In genomic region chr12:113174461-113175384, GRCh38 we compare ENCODE assay signal across 8 cellular contexts. TPM values are rescaled to one million over a fixed set of nuclear protein-coding genes. Genes with fewer than 3 reads are reported as not detected.
DNase-seq lines count a peak whose midpoint lies in the region; ATAC-seq and TF ChIP-seq lines count a peak whose summit lies in the region.
"Had no signal": no experiment of that assay in that cellular context is flagged by ENCODE, and none has a peak within 500 bp of the region (broad histone marks: within the 10 kb centered on the region; RNA-seq: fewer than 3 reads in every experiment).

No MANE protein-coding gene starts in this region.

- H3K9me3 Mint-ChIP-seq in activated naive CD4-positive, alpha-beta T cell treated with anti-CD3 and anti-CD28 coated beads, Interleukin-2, amount 50 U/mL, for 72 hours: no peaks in the 10 kb centered on the region

- H3K9me3 ChIP-seq in SK-N-SH (no peaks in the 10 kb centered on the region), cardiac muscle cell (ENCODE audit: low read depth) (no peaks in the 10 kb centered on the region)

- H2AFZ ChIP-seq in SK-N-SH (ENCODE audit: low read depth): no peak overlapping the region

- DNase-seq in Daoy (ENCODE audit: low read depth) (peak; percentile 74), SK-N-SH (peak; percentile 91), cardiac muscle cell (ENCODE audit: low read depth in 1 of 2, low spot score in 1 of 2) (peak; percentile 67 to 75), retinal pigment epithelial cell (ENCODE audit: low read depth) (no peak), foreskin melanocyte (no peak)
- DNase-seq in activated naive CD4-positive, alpha-beta T cell treated with anti-CD3 and anti-CD28 coated beads, Interleukin-2, amount 50 U/mL, for 72 hours (ENCODE audit: low spot score in 2 of 2): peak in 1 of 2 donors; percentile 89

- H3K27me3 ChIP-seq in SK-N-SH (ENCODE audit: insufficient read depth): no peaks in the 10 kb centered on the region
- no peaks in the 10 kb centered on the region for H3K27me3 ChIP-seq in cardiac muscle cell

- TF ChIP-seq RAD21 in SK-N-SH (IDR thresholded peaks at IDR 0.05; ENCODE audit: low read length): peak; percentile 88

- H3K4me1 ChIP-seq in SK-N-SH (ENCODE audit: control insufficient read depth in 1 of 2, insufficient read depth in 2 of 2, low read depth in 1 of 2, low read length in 1 of 2) (no peaks in the 10 kb centered on the region), cardiac muscle cell (ENCODE audit: low read depth) (no peaks in the 10 kb centered on the region)

- H3K27ac Mint-ChIP-seq in activated naive CD4-positive, alpha-beta T cell treated with anti-CD3 and anti-CD28 coated beads, Interleukin-2, amount 50 U/mL, for 72 hours: peak overlapping the region in 1 of 2 donors; percentile 81

- H3K9me2 ChIP-seq in SK-N-SH: no peaks in the 10 kb centered on the region

- no peaks in the 10 kb centered on the region for H3K79me2 ChIP-seq in SK-N-SH (ENCODE audit: insufficient read depth)

- H3K9ac ChIP-seq in SK-N-SH: no peak overlapping the region

- CTCF ChIA-PET in SK-N-SH (lab: Yijun Ruan, JAX): interaction anchor here (0.6 to 10.9 kb wide), 48 partner anchors 9 to 738 kb away, joined by 3 to 113 read pairs (median 5); partner anchors contain the start of genes CFAP73, DDX54 and DTX1

- TF ChIP-seq EP300 in SK-N-SH (IDR thresholded peaks at IDR 0.05; ENCODE audit: borderline replicate concordance in 1 of 2, low read depth in 1 of 2, low read length in 1 of 2): no peak

- ATAC-seq in HG02973 (IDR thresholded peaks at IDR 0.05; ENCODE audit: unreplicated experiment): peak; percentile 62
- peak; percentile 84 to 86 for ATAC-seq in activated naive CD4-positive, alpha-beta T cell treated with anti-CD3 and anti-CD28 coated beads, Interleukin-2, amount 50 U/mL, for 72 hours

- H3K4me2 ChIP-seq in SK-N-SH: no peak overlapping the region

- H3F3A ChIP-seq in SK-N-SH (replicated peaks; ENCODE audit: insufficient read depth): no peaks in the 10 kb centered on the region

- H3K4me3 ChIP-seq in SK-N-SH (ENCODE audit: low read depth in 2 of 2, low read length in 1 of 2): no peak overlapping the region
- no peak overlapping the region for H3K4me3 ChIP-seq in cardiac muscle cell
- no peak overlapping the region for H3K4me3 ChIP-seq in retinal pigment epithelial cell (ENCODE audit: low read length)

- H3K27ac ChIP-seq in SK-N-SH (ENCODE audit: low read depth in 2 of 2, low read length in 1 of 2) (no peak overlapping the region), cardiac muscle cell (peak overlapping the region; percentile 28)
- H3K27ac ChIP-seq: epithelial cell of prostate had no signal

- H3K36me3 ChIP-seq in SK-N-SH (replicated peaks in 1 of 2; ENCODE audit: control insufficient read depth in 1 of 2, insufficient read depth in 2 of 2, low read length in 1 of 2) (peaks cover 59 to 66% of the 10 kb centered on the region in 2 experiments), cardiac muscle cell (peaks cover 66% of the 10 kb centered on the region)

- H4K20me1 ChIP-seq in SK-N-SH (ENCODE audit: insufficient read depth): no peaks in the 10 kb centered on the region

- H3K36me3 Mint-ChIP-seq in activated naive CD4-positive, alpha-beta T cell treated with anti-CD3 and anti-CD28 coated beads, Interleukin-2, amount 50 U/mL, for 72 hours: peaks cover 17 to 37% of the 10 kb centered on the region in 2 donors

- POLR2A ChIA-PET in SK-N-SH (lab: Yijun Ruan, JAX): interaction anchor here (1.0 kb wide), 1 partner anchor 77 kb away, joined by 4 read pairs; no protein-coding TSS in a partner anchor

- 42% methylated on average over 10 of the region's 32 CpGs for WGBS in SK-N-SH (ENCODE audit: low lambda C conversion rate)

- TF ChIP-seq CTCF in SK-N-SH (IDR thresholded peaks at IDR 0.05): peak; percentile 95
- peak; percentile 98 for TF ChIP-seq CTCF in cardiac muscle cell (IDR thresholded peaks at IDR 0.05; ENCODE audit: low read depth, low read length)
- peak; percentile 99 for TF ChIP-seq CTCF in retinal pigment epithelial cell (conservative IDR thresholded peaks at IDR 0.05; ENCODE audit: low read depth, low read length)

TF ChIP-seq in SK-N-SH, 30 proteins besides CTCF, POLR2A, EP300 and RAD21:
- no peak for TF ChIP-seq YY1 (IDR thresholded peaks at IDR 0.05; ENCODE audit: low read depth)
- peak; percentile 72 for TF ChIP-seq SMC3 (IDR thresholded peaks at IDR 0.05; ENCODE audit: low read depth, low read length)

RNA-seq across cellular contexts. Expression of gene DDX54, which starts 10.6 kb away (rescaled TPM):
- 60.1 and 78.5 TPM in 2 replicates for total RNA-seq in Daoy (2014; rRNA removed; shearing (Covaris generic))
- polyA plus RNA-seq in SK-N-SH (2012; rRNA removed) (56.5 and 69.9 TPM in 2 replicates), cardiac muscle cell (49.2 and 59.7 TPM in 2 replicates)
- 43.6 and 43.8 TPM in 2 replicates for polyA plus RNA-seq in SK-N-SH (2012; cell fraction: cytosol; rRNA removed)
- 113 and 236 TPM in 2 replicates for polyA plus RNA-seq in SK-N-SH (2012; cell fraction: nucleus; rRNA removed)
- total RNA-seq in activated naive CD4-positive, alpha-beta T cell treated with anti-CD3 and anti-CD28 coated beads, Interleukin-2, amount 50 U/mL, for 72 hours: 10 to 100 TPM; 77.3 to 96.2 TPM
- total RNA-seq in cardiac muscle cell: 72.6 and 148 TPM in 2 replicates

RNA-seq across cellular contexts. Expression of gene RITA1, which starts 10.8 kb away (rescaled TPM):
- 26.0 and 31.8 TPM in 2 replicates for total RNA-seq in Daoy (2014; rRNA removed; shearing (Covaris generic))
- polyA plus RNA-seq in SK-N-SH (2012; rRNA removed) (18.7 and 21.1 TPM in 2 replicates), cardiac muscle cell (36.1 and 39.7 TPM in 2 replicates)
- 12.7 and 19.1 TPM in 2 replicates for polyA plus RNA-seq in SK-N-SH (2012; cell fraction: cytosol; rRNA removed)
- polyA plus RNA-seq in SK-N-SH (2012; cell fraction: nucleus; rRNA removed): 13.0 and 15.6 TPM in 2 replicates
- 10 to 100 TPM; 15.8 to 26.3 TPM for total RNA-seq in activated naive CD4-positive, alpha-beta T cell treated with anti-CD3 and anti-CD28 coated beads, Interleukin-2, amount 50 U/mL, for 72 hours
- total RNA-seq in cardiac muscle cell: 40.7 and 44.4 TPM in 2 replicates

RNA-seq across cellular contexts. Expression of gene CFAP73, which starts 25.2 kb away (rescaled TPM):
- not detected in 2 replicates for total RNA-seq in Daoy (2014; rRNA removed; shearing (Covaris generic))
- not detected in 2 replicates for polyA plus RNA-seq in SK-N-SH (2012; rRNA removed)
- polyA plus RNA-seq in SK-N-SH (2012; cell fraction: cytosol; rRNA removed): not detected in 2 replicates
- 0.05 and 0.14 TPM in 2 replicates for polyA plus RNA-seq in SK-N-SH (2012; cell fraction: nucleus; rRNA removed)
- total RNA-seq in activated naive CD4-positive, alpha-beta T cell treated with anti-CD3 and anti-CD28 coated beads, Interleukin-2, amount 50 U/mL, for 72 hours: under 1 TPM; 0.45 to 0.98 TPM
- not detected in 2 replicates for total RNA-seq in cardiac muscle cell
- polyA plus RNA-seq in cardiac muscle cell: not detected in 2 replicates

RNA-seq across cellular contexts. Expression of gene RASAL1, which starts 39.2 kb away (rescaled TPM):
- total RNA-seq in Daoy (2014; rRNA removed; shearing (Covaris generic)): 0.06 TPM in 1 of 2 replicates, not detected in the other
- polyA plus RNA-seq in SK-N-SH (2012; rRNA removed) (not detected in 2 replicates), cardiac muscle cell (0.24 TPM in 1 of 2 replicates, not detected in the other)
- not detected in 2 replicates for polyA plus RNA-seq in SK-N-SH (2012; cell fraction: cytosol; rRNA removed)
- 0.04 TPM in 1 of 2 replicates, not detected in the other for polyA plus RNA-seq in SK-N-SH (2012; cell fraction: nucleus; rRNA removed)
- 10 to 100 TPM in 1 of 2 donors, 1 to 10 TPM in 1; 9.8 to 15.1 TPM for total RNA-seq in activated naive CD4-positive, alpha-beta T cell treated with anti-CD3 and anti-CD28 coated beads, Interleukin-2, amount 50 U/mL, for 72 hours
- total RNA-seq in cardiac muscle cell: 0.32 and 0.33 TPM in 2 replicates

RNA-seq across cellular contexts. Expression of gene TPCN1, which starts 46.5 kb away (rescaled TPM):
- 8.5 and 10.4 TPM in 2 replicates for total RNA-seq in Daoy (2014; rRNA removed; shearing (Covaris generic))
- polyA plus RNA-seq in SK-N-SH (2012; rRNA removed) (10.3 and 15.7 TPM in 2 replicates), cardiac muscle cell (13.4 and 31.1 TPM in 2 replicates)
- 7.0 and 10.7 TPM in 2 replicates for polyA plus RNA-seq in SK-N-SH (2012; cell fraction: cytosol; rRNA removed)
- polyA plus RNA-seq in SK-N-SH (2012; cell fraction: nucleus; rRNA removed): 57.8 and 62.3 TPM in 2 replicates
- total RNA-seq in activated naive CD4-positive, alpha-beta T cell treated with anti-CD3 and anti-CD28 coated beads, Interleukin-2, amount 50 U/mL, for 72 hours: 100 to 1,000 TPM in 1 of 2 donors, 10 to 100 TPM in 1; 54.7 to 111 TPM
- 11.1 and 24.2 TPM in 2 replicates for total RNA-seq in cardiac muscle cell

Comparison
In these comparisons a context has a peak if more than half of its experiments do, and no peak if none do; other contexts are left out.
1. DNase-seq: peak in Daoy (single experiment), SK-N-SH (single experiment) and cardiac muscle cell (2 of 2); none in retinal pigment epithelial cell (single experiment) and foreskin melanocyte (single experiment).
2. Peak in every context shown above with its lines, with median percentiles within 50 percentile points of each other: CTCF ChIP-seq.